ENCODE assay signal across 24 cellular contexts in the genomic region with DNA sequence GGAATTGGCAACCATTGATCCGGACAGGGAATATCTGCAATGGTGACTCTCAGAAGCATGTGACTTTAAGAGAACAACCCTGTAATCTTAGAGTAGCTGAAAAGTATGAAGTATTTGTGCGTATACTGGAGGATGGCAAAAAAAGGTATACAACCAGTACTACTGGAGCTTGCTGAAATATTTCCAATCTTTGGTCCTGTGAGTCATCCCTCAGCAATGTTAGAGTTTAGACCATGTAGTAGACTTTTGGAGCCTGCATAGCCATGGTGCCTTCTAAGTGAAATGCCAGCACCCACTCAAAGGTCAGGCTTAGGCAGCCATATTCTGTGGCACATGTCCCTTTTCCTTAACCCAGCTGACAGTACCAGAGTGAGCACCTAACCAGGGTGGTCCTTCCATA.
A peak's percentile ranks its signal among the peaks of the same experiment; 100 is the strongest.
DNase-seq lines count a peak whose midpoint lies in the region; ATAC-seq and TF ChIP-seq lines count a peak whose summit lies in the region.
"Had no signal": no experiment of that assay in that cellular context is flagged by ENCODE, and none has a peak within 500 bp of the region (broad histone marks: within the 10 kb centered on the region; RNA-seq: fewer than 3 reads in every experiment).

No MANE protein-coding gene starts in this region.

- H3K27me3 Mint-ChIP-seq in activated CD8-positive, alpha-beta T cell treated with anti-CD3 and anti-CD28 coated beads for 36 hours = peaks cover 4% of the 10 kb centered on the region
- H3K27me3 Mint-ChIP-seq in type B pancreatic cell = peaks cover 60% of the 10 kb centered on the region
- H3K27me3 Mint-ChIP-seq: B cell had no signal

- CTCF ChIA-PET in GM10248 (lab: Yijun Ruan, JAX) = no interaction called here
- CTCF ChIA-PET in activated CD8-positive, alpha-beta T cell treated with anti-CD3 and anti-CD28 coated beads for 36 hours (lab: Charles Lee) = no interaction called here

- TF ChIP-seq CTCF in fibroblast of pulmonary artery (IDR thresholded peaks at IDR 0.05; ENCODE audit: low read length, missing control alignments) (no peak), GM10248 (IDR thresholded peaks at IDR 0.05; ENCODE audit: control extremely low read depth, extremely low read depth, low read depth, missing control alignments) (no peak), type B pancreatic cell (conservative IDR thresholded peaks at IDR 0.05) (no peak)
- no peak for TF ChIP-seq CTCF in activated CD8-positive, alpha-beta T cell treated with anti-CD3 and anti-CD28 coated beads for 36 hours (IDR thresholded peaks at IDR 0.05)

- no peak overlapping the region for H3K27ac Mint-ChIP-seq in activated CD8-positive, alpha-beta T cell treated with anti-CD3 and anti-CD28 coated beads for 36 hours
- no peak overlapping the region for H3K27ac Mint-ChIP-seq in type B pancreatic cell
- H3K27ac Mint-ChIP-seq: activated CD4-positive, alpha-beta T cell treated with anti-CD3 and anti-CD28 coated beads for 36 hours; B cell; GM23338; naive B cell; stimulated activated naive B cell treated with anti-CD40 and anti-IgM and Interleukin-4, amounts not matched to agents 10 μg/mL and 1 μg/mL and 100 μg/mL, for 72 hours had no signal

- H3K4me3 ChIP-seq in fibroblast of pulmonary artery (replicated peaks; ENCODE audit: low read depth, low read length) = no peak overlapping the region
- H3K4me3 ChIP-seq: GM23338, SJCRH30, smooth muscle cell, thoracic aorta had no signal

- H3K4me1 Mint-ChIP-seq in activated CD8-positive, alpha-beta T cell treated with anti-CD3 and anti-CD28 coated beads for 36 hours (ENCODE audit: low read depth) = no peaks in the 10 kb centered on the region
- no peaks in the 10 kb centered on the region for H3K4me1 Mint-ChIP-seq in type B pancreatic cell (ENCODE audit: unreplicated experiment)
- H3K4me1 Mint-ChIP-seq: activated CD4-positive, alpha-beta T cell treated with anti-CD3 and anti-CD28 coated beads for 36 hours; B cell; naive B cell; stimulated activated naive B cell treated with anti-CD40 and anti-IgM and Interleukin-4, amounts not matched to agents 10 μg/mL and 1 μg/mL and 100 μg/mL, for 72 hours had no signal

- no peaks in the 10 kb centered on the region for H3K36me3 Mint-ChIP-seq in activated CD8-positive, alpha-beta T cell treated with anti-CD3 and anti-CD28 coated beads for 36 hours (ENCODE audit: low read depth)
- H3K36me3 Mint-ChIP-seq in type B pancreatic cell = no peaks in the 10 kb centered on the region
- H3K36me3 Mint-ChIP-seq: naive B cell; stimulated activated naive B cell treated with anti-CD40 and anti-IgM and Interleukin-4, amounts not matched to agents 10 μg/mL and 1 μg/mL and 100 μg/mL, for 72 hours had no signal

- peak; percentile 68 for DNase-seq in HS-27A (ENCODE audit: low read depth)
- peak; percentile 32 for DNase-seq in amniotic epithelial cell (ENCODE audit: low read depth)
- peak; percentile 51 for DNase-seq in fibroblast of pulmonary artery (ENCODE audit: low read depth)
- no peak for DNase-seq in GM10248 (ENCODE audit: extremely low spot score)
- DNase-seq in activated CD8-positive, alpha-beta T cell treated with anti-CD3 and anti-CD28 coated beads for 36 hours = no peak
- DNase-seq in type B pancreatic cell (ENCODE audit: extremely low spot score, unreplicated experiment) = no peak
- DNase-seq: activated CD4-positive, alpha-beta T cell treated with anti-CD3 and anti-CD28 coated beads for 36 hours; activated naive CD4-positive, alpha-beta T cell treated with Interleukin-2 at 50 U/mL for 16 hours; activated T-cell treated with anti-CD3 and anti-CD28 coated beads, Interleukin-2, amount 50 U/mL, for 48 hours; left colon; naive B cell; NCI-H1694; NCI-H69; occipital lobe; OCI-M1; SJCRH30; stimulated activated CD4-positive, alpha-beta T cell treated with anti-CD3 and anti-CD28 coated beads, Interleukin-2, amount 100 ng/mL, for 48 hours; stimulated activated naive B cell treated with anti-CD40 and anti-IgM and Interleukin-4, amounts not matched to agents 10 μg/mL and 1 μg/mL and 100 μg/mL, for 72 hours; T-helper 1 cell had no signal

- no peak overlapping the region for H3K4me3 Mint-ChIP-seq in activated CD8-positive, alpha-beta T cell treated with anti-CD3 and anti-CD28 coated beads for 36 hours
- no peak overlapping the region for H3K4me3 Mint-ChIP-seq in type B pancreatic cell
- H3K4me3 Mint-ChIP-seq: activated CD4-positive, alpha-beta T cell treated with anti-CD3 and anti-CD28 coated beads for 36 hours; B cell; GM23338; naive B cell; stimulated activated naive B cell treated with anti-CD40 and anti-IgM and Interleukin-4, amounts not matched to agents 10 μg/mL and 1 μg/mL and 100 μg/mL, for 72 hours had no signal

- no peaks in the 10 kb centered on the region for H3K9me3 Mint-ChIP-seq in activated CD8-positive, alpha-beta T cell treated with anti-CD3 and anti-CD28 coated beads for 36 hours
- no peaks in the 10 kb centered on the region for H3K9me3 Mint-ChIP-seq in type B pancreatic cell

- POLR2A ChIA-PET in GM10248 (lab: Yijun Ruan, JAX) = no interaction called here
- POLR2A ChIA-PET in activated CD8-positive, alpha-beta T cell treated with anti-CD3 and anti-CD28 coated beads for 36 hours (lab: Charles Lee) = no interaction called here

- intact Hi-C loops in activated CD8-positive, alpha-beta T cell treated with anti-CD3 and anti-CD28 coated beads for 36 hours (cut with micrococcal nuclease) = no loop called here

- ATAC-seq in activated CD8-positive, alpha-beta T cell treated with anti-CD3 and anti-CD28 coated beads for 36 hours = no peak
- no peak for ATAC-seq in HG03432 (IDR thresholded peaks at IDR 0.05; ENCODE audit: unreplicated experiment)
- ATAC-seq: activated CD4-positive, alpha-beta T cell treated with anti-CD3 and anti-CD28 coated beads for 36 hours; left colon; stimulated activated naive B cell treated with anti-CD40 and anti-IgM and Interleukin-4, amounts not matched to agents 10 μg/mL and 1 μg/mL and 100 μg/mL, for 72 hours had no signal

Comparison
In these comparisons a context has a peak if more than half of its experiments do, and no peak if none do; other contexts are left out.
1. DNase-seq: peak in HS-27A (single experiment), amniotic epithelial cell (single experiment) and fibroblast of pulmonary artery (single experiment); none in GM10248 (single experiment), activated CD8-positive, alpha-beta T cell treated with anti-CD3 and anti-CD28 coated beads for 36 hours (single experiment) and type B pancreatic cell (single experiment).